1 cellular context compared by ENCODE assay signal in genomic region chr3:112007641-112008040, GRCh38.
TF ChIP-seq lines count a peak whose summit lies in the region.

No MANE protein-coding gene starts in this region.

TF ChIP-seq in HepG2, 621 proteins besides CTCF, POLR2A, EP300 and RAD21:
- no peak for TF ChIP-seq HNRNPUL1 (IDR thresholded peaks at IDR 0.05; ENCODE audit: low read depth, low read length)
